In genomic region chr11:59754859-59755700, GRCh38 we compare ENCODE assay signal across 8 cellular contexts. TPM values are rescaled to one million over a fixed set of nuclear protein-coding genes. Genes with fewer than 3 reads are reported as not detected.
DNase-seq lines count a peak whose midpoint lies in the region; ATAC-seq, FAIRE-seq and TF ChIP-seq lines count a peak whose summit lies in the region.

Gene STX3, plus strand, starts transcription at chr11:59755376. Its CDS starts 230 bp downstream, at chr11:59755606.

- H3K9me3 ChIP-seq in WERI-Rb-1 (ENCODE audit: severe bottlenecking) (no peaks in the 10 kb centered on the region), breast epithelium (no peaks in the 10 kb centered on the region), iPS-20b (ENCODE audit: insufficient read depth, low read depth, low read length) (no peaks in the 10 kb centered on the region), skeletal muscle tissue (ENCODE audit: control insufficient read depth in 3 of 3, low read length in 3 of 3) (no peaks in the 10 kb centered on the region)

- FAIRE-seq in GM12892 (lab: Jason Lieb, UNC): peak; percentile 84

- peak; percentile 72 for DNase-seq in GM12892 (ENCODE audit: insufficient read length)
- peak; percentile 27 for DNase-seq in NCI-H2029 treated with DMSO at 0.1 percent for 48 hours (lab: John Stamatoyannopoulos, UW)
- peak; percentile 84 for DNase-seq in WERI-Rb-1
- DNase-seq in breast epithelium (ENCODE audit: low spot score in 2 of 2): peak; percentile 54 to 70
- DNase-seq in middle frontal gyrus (ENCODE audit: extremely low spot score, low spot score): no peak

- H3K4me1 ChIP-seq in breast epithelium (peaks cover 6 to 8% of the 10 kb centered on the region in 2 donors), iPS-20b (ENCODE audit: insufficient read depth, low read length) (peaks cover 12% of the 10 kb centered on the region; the same call in 1 of the 2 replicates), skeletal muscle tissue (ENCODE audit: control insufficient read depth in 3 of 3, insufficient read depth in 3 of 3, low read length in 3 of 3) (peaks cover 19 to 26% (median 24%) of the 10 kb centered on the region in 3 donors)

- intact Hi-C loops in breast epithelium (cut with DNase I; ENCODE audit: low total_unique reads): loop anchor here (2.0 kb wide), 1 partner anchor 50 kb away; no protein-coding TSS in a partner anchor

- H3K9ac ChIP-seq in iPS-20b (ENCODE audit: low read depth, low read length) (peak within 1 kb of the TSS; percentile 85; the same call in 1 of the 2 replicates), skeletal muscle tissue (ENCODE audit: low read depth in 1 of 3, low read length in 3 of 3) (peak within 1 kb of the TSS; percentile 86 to 91 (median 88))

- no peak for TF ChIP-seq POLR2A in GM12892 (IDR thresholded peaks at IDR 0.05; ENCODE audit: low read depth, low read length)
- no peak for TF ChIP-seq POLR2A in breast epithelium (IDR thresholded peaks at IDR 0.05)

- ATAC-seq in HG02852 (IDR thresholded peaks at IDR 0.05; ENCODE audit: unreplicated experiment): peak; percentile 69

- peak within 1 kb of the TSS; percentile 95 for H3K27ac ChIP-seq in WERI-Rb-1
- H3K27ac ChIP-seq in breast epithelium: peak within 1 kb of the TSS; percentile 93 to 98
- no peak within 1 kb of the TSS for H3K27ac ChIP-seq in iPS-20b (ENCODE audit: low read length)
- peak within 1 kb of the TSS; percentile 89 for H3K27ac ChIP-seq in skeletal muscle tissue (ENCODE audit: low read depth, low read length)

- H3K27me3 ChIP-seq in WERI-Rb-1 (ENCODE audit: insufficient read depth, low read depth, severe bottlenecking): no peaks in the 10 kb centered on the region
- H3K27me3 ChIP-seq in breast epithelium: no peaks in the 10 kb centered on the region
- H3K27me3 ChIP-seq in iPS-20b (ENCODE audit: insufficient read depth, low read length): peaks cover 8% of the 10 kb centered on the region; the same call in 1 of the 2 replicates
- no peaks in the 10 kb centered on the region for H3K27me3 ChIP-seq in skeletal muscle tissue (ENCODE audit: control insufficient read depth in 3 of 3, insufficient read depth in 3 of 3, low read length in 3 of 3)

- no peak for TF ChIP-seq CTCF in WERI-Rb-1 (IDR thresholded peaks at IDR 0.05; ENCODE audit: low read depth, low read length)
- TF ChIP-seq CTCF in breast epithelium (IDR thresholded peaks at IDR 0.05): no peak

- H3K36me3 ChIP-seq in WERI-Rb-1: peaks cover 23% of the 10 kb centered on the region
- H3K36me3 ChIP-seq in breast epithelium: no peaks in the 10 kb centered on the region
- H3K36me3 ChIP-seq in iPS-20b (ENCODE audit: insufficient read depth, low read depth, low read length): no peaks in the 10 kb centered on the region
- H3K36me3 ChIP-seq in skeletal muscle tissue (ENCODE audit: control insufficient read depth in 3 of 3, insufficient read depth in 3 of 3, low read length in 3 of 3): no peaks in the 10 kb centered on the region

- H3K4me3 ChIP-seq in WERI-Rb-1 (ENCODE audit: low read depth, low read length): peak within 1 kb of the TSS; percentile 94
- peak within 1 kb of the TSS; percentile 67 to 91 (median 82) for H3K4me3 ChIP-seq in breast epithelium
- peak within 1 kb of the TSS; percentile 87 for H3K4me3 ChIP-seq in iPS-20b (ENCODE audit: low read length)
- peak within 1 kb of the TSS; percentile 90 to 92 (median 91) for H3K4me3 ChIP-seq in skeletal muscle tissue (ENCODE audit: low read length in 3 of 3)

RNA-seq across cellular contexts. Expression of gene STX3, which starts in this region (rescaled TPM):
- 1.6 TPM for polyA plus RNA-seq in GM12892 (2012; ENCODE audit: missing spikeins)
- total RNA-seq in breast epithelium (10 to 100 TPM; 32.2 to 58.8 (median 53.7) TPM), skeletal muscle tissue (2.6 TPM)
